Comparison of ENCODE assay signal across 8 cellular contexts in the genomic region with DNA sequence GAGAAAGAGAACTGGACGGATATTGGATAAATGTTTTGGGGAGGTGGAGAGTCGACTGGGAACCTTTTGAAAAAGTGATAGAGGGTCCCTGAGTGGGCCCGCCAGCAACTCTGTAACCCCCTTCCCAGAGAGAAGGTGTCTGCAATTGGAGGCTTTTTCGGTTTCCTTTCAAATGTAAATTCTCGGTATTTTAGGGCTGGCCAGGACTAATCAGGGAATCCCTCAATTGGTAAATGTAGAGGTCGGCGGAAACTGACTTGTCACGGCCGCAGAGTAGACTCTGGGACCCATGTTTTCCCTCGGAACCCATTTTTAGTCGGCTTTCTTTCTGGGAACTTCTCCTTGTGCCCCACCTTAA. TPM values are rescaled to one million over a fixed set of nuclear protein-coding genes. Genes with fewer than 3 reads are reported as not detected.
DNase-seq lines count a peak whose midpoint lies in the region; ATAC-seq and TF ChIP-seq lines count a peak whose summit lies in the region.

No MANE protein-coding gene starts in this region.

- peaks cover 45% of the 10 kb centered on the region for H3K4me1 Mint-ChIP-seq in activated CD8-positive, alpha-beta T cell treated with anti-CD3 and anti-CD28 coated beads, Interleukin-2, amount 10 ng/mL, durations not matched to agents 7 days and 5 days (ENCODE audit: low read depth)

- no peaks in the 10 kb centered on the region for H3K9me3 Mint-ChIP-seq in activated CD8-positive, alpha-beta T cell treated with anti-CD3 and anti-CD28 coated beads, Interleukin-2, amount 10 ng/mL, durations not matched to agents 7 days and 5 days (ENCODE audit: insufficient read depth)

- no peaks in the 10 kb centered on the region for H3K9me3 ChIP-seq in right atrium auricular region
- H3K9me3 ChIP-seq in subcutaneous abdominal adipose tissue (ENCODE audit: control insufficient read depth in 5 of 5, low read length in 5 of 5), result no peaks in the 10 kb centered on the region

- peaks cover 50% of the 10 kb centered on the region for H3K36me3 Mint-ChIP-seq in activated CD8-positive, alpha-beta T cell treated with anti-CD3 and anti-CD28 coated beads, Interleukin-2, amount 10 ng/mL, durations not matched to agents 7 days and 5 days (ENCODE audit: low read depth)

- no peaks in the 10 kb centered on the region for H3K27me3 Mint-ChIP-seq in activated CD8-positive, alpha-beta T cell treated with anti-CD3 and anti-CD28 coated beads, Interleukin-2, amount 10 ng/mL, durations not matched to agents 7 days and 5 days (ENCODE audit: low read depth)

- H3K27ac Mint-ChIP-seq in activated CD8-positive, alpha-beta T cell treated with anti-CD3 and anti-CD28 coated beads, Interleukin-2, amount 10 ng/mL, durations not matched to agents 7 days and 5 days, result peak overlapping the region; percentile 93

- H3K4me1 ChIP-seq in right atrium auricular region (peaks cover 0 to 15% of the 10 kb centered on the region in 2 donors), subcutaneous abdominal adipose tissue (ENCODE audit: control insufficient read depth in 5 of 5, insufficient read depth in 5 of 5, low read length in 5 of 5) (peaks cover 0 to 21% (median 18%) of the 10 kb centered on the region in 5 donors)

- H3K27ac ChIP-seq in right atrium auricular region (peak overlapping the region in 1 of 2 donors; percentile 46), subcutaneous abdominal adipose tissue (ENCODE audit: low read depth, low read length) (peak overlapping the region; percentile 27)

- POLR2A ChIA-PET in activated CD8-positive, alpha-beta T cell treated with anti-CD3 and anti-CD28 coated beads, Interleukin-2, amount 10 ng/mL, durations not matched to agents 7 days and 5 days (lab: Charles Lee), result interaction anchor here (0.7 to 3.1 kb wide), 7 partner anchors 10 to 125 kb away, joined by 3 to 24 read pairs (median 4); partner anchors contain the start of genes CDK7, CENPH and SLC30A5

- CTCF ChIA-PET in activated CD8-positive, alpha-beta T cell treated with anti-CD3 and anti-CD28 coated beads, Interleukin-2, amount 10 ng/mL, durations not matched to agents 7 days and 5 days (lab: Charles Lee), result interaction anchor here (0.7 to 5.5 kb wide), 6 partner anchors 16 to 167 kb away, joined by 3 to 36 read pairs (median 6); partner anchors contain the start of genes CENPH and SLC30A5

- H3K4me3 Mint-ChIP-seq in activated CD8-positive, alpha-beta T cell treated with anti-CD3 and anti-CD28 coated beads, Interleukin-2, amount 10 ng/mL, durations not matched to agents 7 days and 5 days, result peak overlapping the region; percentile 89

- intact Hi-C loops in Right ventricle myocardium inferior (cut with DNase I), result loop anchor here (2.0 to 5.0 kb wide), 3 partner anchors 21 to 165 kb away; partner anchors contain the start of genes CCDC125, CDK7 and CENPH
- intact Hi-C loops in head of caudate nucleus (cut with DNase I), result loop anchor here (5.0 kb wide), 1 partner anchor 65 kb away; the partner anchor contains the start of gene CDK7

- no peaks in the 10 kb centered on the region for H3K27me3 ChIP-seq in right atrium auricular region
- H3K27me3 ChIP-seq in subcutaneous abdominal adipose tissue (ENCODE audit: control insufficient read depth in 5 of 5, insufficient read depth in 4 of 5, low read length in 5 of 5), result no peaks in the 10 kb centered on the region

- ATAC-seq in Right ventricle myocardium inferior, result no peak
- ATAC-seq in activated CD8-positive, alpha-beta T cell treated with anti-CD3 and anti-CD28 coated beads, Interleukin-2, amount 10 ng/mL, durations not matched to agents 7 days and 5 days, result no peak

- H3K4me3 ChIP-seq in right atrium auricular region (peak overlapping the region; percentile 47 to 70), subcutaneous abdominal adipose tissue (ENCODE audit: low read depth in 1 of 5, low read length in 5 of 5) (peak overlapping the region; percentile 79 to 98 (median 87))

- H3K36me3 ChIP-seq in right atrium auricular region, result no peaks in the 10 kb centered on the region
- H3K36me3 ChIP-seq in subcutaneous abdominal adipose tissue (ENCODE audit: control insufficient read depth in 5 of 5, insufficient read depth in 5 of 5, low read length in 5 of 5), result peaks cover 0 to 10% (median 4%) of the 10 kb centered on the region in 5 donors

- no peak for TF ChIP-seq CTCF in right atrium auricular region (IDR thresholded peaks at IDR 0.05)

- H3K9ac ChIP-seq in subcutaneous abdominal adipose tissue (ENCODE audit: low read length in 5 of 5), result peak overlapping the region; percentile 52 to 96 (median 88)

- DNase-seq in right atrium auricular region (ENCODE audit: low spot score), result no peak
- no peak for DNase-seq in Right ventricle myocardium inferior (ENCODE audit: missing footprints)
- peak; percentile 31 for DNase-seq in activated CD8-positive, alpha-beta T cell treated with anti-CD3 and anti-CD28 coated beads, Interleukin-2, amount 10 ng/mL, durations not matched to agents 7 days and 5 days
- DNase-seq in iPS-NIHi11 (ENCODE audit: low spot score), result peak; percentile 58
- DNase-seq in putamen (ENCODE audit: low spot score), result no peak
- DNase-seq in NCI-H1417 treated with DMSO at 0.1 percent for 48 hours (lab: John Stamatoyannopoulos, UW), result no peak
- no peak for DNase-seq in head of caudate nucleus

RNA-seq across cellular contexts. Expression of gene CCNB1, which starts 0.5 kb away (rescaled TPM):
- total RNA-seq in right atrium auricular region (1 to 10 TPM; 1.2 to 5.6 TPM), Right ventricle myocardium inferior (3.5 TPM)
- total RNA-seq in activated CD8-positive, alpha-beta T cell treated with anti-CD3 and anti-CD28 coated beads, Interleukin-2, amount 10 ng/mL, durations not matched to agents 7 days and 5 days, result 100 to 1,000 TPM; 205 to 218 TPM

RNA-seq across cellular contexts. Expression of gene CENPH, which starts 21.9 kb away (rescaled TPM):
- total RNA-seq in right atrium auricular region, result 1 to 10 TPM; 1.3 to 2.0 TPM
- 3.6 TPM for total RNA-seq in Right ventricle myocardium inferior
- total RNA-seq in activated CD8-positive, alpha-beta T cell treated with anti-CD3 and anti-CD28 coated beads, Interleukin-2, amount 10 ng/mL, durations not matched to agents 7 days and 5 days, result 10 to 100 TPM; 48.5 to 50.1 TPM

Comparison
In these comparisons a context has a peak if more than half of its experiments do, and no peak if none do; other contexts are left out.
1. DNase-seq: peak in activated CD8-positive, alpha-beta T cell treated with anti-CD3 and anti-CD28 coated beads, Interleukin-2, amount 10 ng/mL, durations not matched to agents 7 days and 5 days (single experiment) and iPS-NIHi11 (single experiment); none in right atrium auricular region (single experiment), Right ventricle myocardium inferior (single experiment), putamen (single experiment), NCI-H1417 treated with DMSO at 0.1 percent for 48 hours (single experiment) and head of caudate nucleus (0 of 42).
2. RNA of gene CCNB1, which starts 0.5 kb away (total RNA-seq): 205 to 218 TPM in activated CD8-positive, alpha-beta T cell treated with anti-CD3 and anti-CD28 coated beads, Interleukin-2, amount 10 ng/mL, durations not matched to agents 7 days and 5 days; 1.2 to 5.6 TPM in right atrium auricular region and 3.5 TPM in Right ventricle myocardium inferior (single experiment); every median in the first group is over 10 times any median in the second.
3. RNA of gene CENPH, which starts 21.9 kb away (total RNA-seq): 48.5 to 50.1 TPM in activated CD8-positive, alpha-beta T cell treated with anti-CD3 and anti-CD28 coated beads, Interleukin-2, amount 10 ng/mL, durations not matched to agents 7 days and 5 days; 3.6 TPM in Right ventricle myocardium inferior (single experiment) and 1.3 to 2.0 TPM in right atrium auricular region; every median in the first group is over 10 times any median in the second.